ENCODE assay signal across 8 cellular contexts in genomic region chr10:46255696-46256355, GRCh38. TPM values are rescaled to one million over a fixed set of nuclear protein-coding genes. Genes with fewer than 3 reads are reported as not detected.
DNase-seq lines count a peak whose midpoint lies in the region; ATAC-seq and TF ChIP-seq lines count a peak whose summit lies in the region.

No MANE protein-coding gene starts in this region.

- H4K20me1 ChIP-seq in OCI-LY1 (ENCODE audit: insufficient read depth, low read length), result no peaks in the 10 kb centered on the region

- H3K36me3 ChIP-seq in OCI-LY1 (ENCODE audit: insufficient read depth, low read length), result peaks cover 17% of the 10 kb centered on the region
- no peaks in the 10 kb centered on the region for H3K36me3 ChIP-seq in cardiac muscle cell
- H3K36me3 ChIP-seq in sigmoid colon, result no peaks in the 10 kb centered on the region

- DNase-seq in CD1c-positive myeloid dendritic cell (ENCODE audit: extremely low spot score), result peak; percentile 70
- peak; percentile 52 for DNase-seq in GM20000 (ENCODE audit: low spot score)
- DNase-seq in activated naive CD4-positive, alpha-beta T cell treated with anti-CD3 and anti-CD28 coated beads for 36 hours, result peak; percentile 73
- peak; percentile 31 to 71 for DNase-seq in cardiac muscle cell (ENCODE audit: low read depth in 1 of 2, low spot score in 1 of 2)
- DNase-seq in sigmoid colon, result peak; percentile 75

- H3K4me3 ChIP-seq in OCI-LY1 (ENCODE audit: low read depth, low read length, poor library complexity, severe bottlenecking), result no peak overlapping the region
- H3K4me3 ChIP-seq in cardiac muscle cell, result no peak overlapping the region
- H3K4me3 ChIP-seq in sigmoid colon, result no peak overlapping the region

- H3K36me3 Mint-ChIP-seq in activated naive CD4-positive, alpha-beta T cell treated with anti-CD3 and anti-CD28 coated beads for 36 hours (ENCODE audit: low read depth), result peaks cover 5% of the 10 kb centered on the region

- peak overlapping the region; percentile 8 for H3K27ac Mint-ChIP-seq in activated naive CD4-positive, alpha-beta T cell treated with anti-CD3 and anti-CD28 coated beads for 36 hours

- no peaks in the 10 kb centered on the region for H3F3A ChIP-seq in OCI-LY1 (ENCODE audit: insufficient read depth, low read length)

- no peaks in the 10 kb centered on the region for H3K79me2 ChIP-seq in OCI-LY1 (ENCODE audit: insufficient read depth, low read length)

- peaks cover 28% of the 10 kb centered on the region for H3K4me1 Mint-ChIP-seq in activated naive CD4-positive, alpha-beta T cell treated with anti-CD3 and anti-CD28 coated beads for 36 hours (ENCODE audit: low read depth)

- H3K4me2 ChIP-seq in OCI-LY1 (ENCODE audit: low read length), result no peak overlapping the region

- H2AFZ ChIP-seq in OCI-LY1 (ENCODE audit: low read length), result no peak overlapping the region

- H3K4me3 Mint-ChIP-seq in activated naive CD4-positive, alpha-beta T cell treated with anti-CD3 and anti-CD28 coated beads for 36 hours, result no peak overlapping the region

- TF ChIP-seq POLR2A in sigmoid colon (IDR thresholded peaks at IDR 0.05), result no peak

- CTCF ChIA-PET in activated naive CD4-positive, alpha-beta T cell treated with anti-CD3 and anti-CD28 coated beads for 36 hours (lab: Charles Lee), result interaction anchor here (0.8 to 2.1 kb wide), 9 partner anchors 9 to 224 kb away, joined by 3 to 7 read pairs (median 3); partner anchors contain the start of gene ANTXRL

- H3K4me1 ChIP-seq in OCI-LY1 (ENCODE audit: insufficient read depth, low read length, severe bottlenecking) (no peaks in the 10 kb centered on the region), cardiac muscle cell (ENCODE audit: low read depth) (no peaks in the 10 kb centered on the region), sigmoid colon (no peaks in the 10 kb centered on the region)

- H3K27me3 ChIP-seq in OCI-LY1 (ENCODE audit: insufficient read depth, low read length) (no peaks in the 10 kb centered on the region), cardiac muscle cell (no peaks in the 10 kb centered on the region), sigmoid colon (no peaks in the 10 kb centered on the region)

- no peaks in the 10 kb centered on the region for H3K27me3 Mint-ChIP-seq in activated naive CD4-positive, alpha-beta T cell treated with anti-CD3 and anti-CD28 coated beads for 36 hours (ENCODE audit: low read depth)

- no peaks in the 10 kb centered on the region for H3K9me3 Mint-ChIP-seq in activated naive CD4-positive, alpha-beta T cell treated with anti-CD3 and anti-CD28 coated beads for 36 hours

- TF ChIP-seq CTCF in GM20000 (IDR thresholded peaks at IDR 0.05; ENCODE audit: extremely low read depth, missing control alignments), result peak; percentile 55
- TF ChIP-seq CTCF in OCI-LY1 (IDR thresholded peaks at IDR 0.05; ENCODE audit: low read length), result peak; percentile 64
- TF ChIP-seq CTCF in cardiac muscle cell (IDR thresholded peaks at IDR 0.05; ENCODE audit: low read depth, low read length), result peak; percentile 39
- no peak for TF ChIP-seq CTCF in sigmoid colon (IDR thresholded peaks at IDR 0.05)

- intact Hi-C loops in activated naive CD4-positive, alpha-beta T cell treated with anti-CD3 and anti-CD28 coated beads for 36 hours (cut with micrococcal nuclease), result loop anchor here (2.0 kb wide), 1 partner anchor 27 kb away; no protein-coding TSS in a partner anchor
- intact Hi-C loops in sigmoid colon (cut with DNase I), result no loop called here

- WGBS in sigmoid colon, 2 donors, result 38 to 44% methylated on average over 11 of the region's 11 CpGs

- H3K9me2 ChIP-seq in OCI-LY1 (ENCODE audit: low read depth, low read length), result no peaks in the 10 kb centered on the region

- H3K27ac ChIP-seq in OCI-LY1 (ENCODE audit: low read depth, low read length, poor library complexity, severe bottlenecking), result no peak overlapping the region
- no peak overlapping the region for H3K27ac ChIP-seq in cardiac muscle cell
- peak overlapping the region in 1 of 4 donors; percentile 32 for H3K27ac ChIP-seq in sigmoid colon

- ATAC-seq in HG03442 (IDR thresholded peaks at IDR 0.05; ENCODE audit: unreplicated experiment) (no peak), HG03175 (IDR thresholded peaks at IDR 0.05; ENCODE audit: unreplicated experiment) (no peak)

- H3K9me3 ChIP-seq in OCI-LY1 (ENCODE audit: low read length) (no peaks in the 10 kb centered on the region), cardiac muscle cell (ENCODE audit: low read depth) (no peaks in the 10 kb centered on the region), sigmoid colon (no peaks in the 10 kb centered on the region)

- TF ChIP-seq EP300 in sigmoid colon (IDR thresholded peaks at IDR 0.05), result no peak

- H3K9ac ChIP-seq in OCI-LY1 (ENCODE audit: low read length), result no peak overlapping the region

RNA-seq across cellular contexts. Expression of gene ANTXRL, which starts 31.0 kb away (rescaled TPM):
- total RNA-seq in activated naive CD4-positive, alpha-beta T cell treated with anti-CD3 and anti-CD28 coated beads for 36 hours, result not detected
- not detected in 2 replicates for total RNA-seq in cardiac muscle cell
- not detected in 2 replicates for polyA plus RNA-seq in cardiac muscle cell
- not detected for total RNA-seq in sigmoid colon
- polyA plus RNA-seq in sigmoid colon, result not detected

Comparison
In these comparisons a context has a peak if more than half of its experiments do, and no peak if none do; other contexts are left out.
1. CTCF ChIP-seq: peak in GM20000 (single experiment), OCI-LY1 (single experiment) and cardiac muscle cell (single experiment); none in sigmoid colon (0 of 4).
2. Peak in every context shown above with its lines, with median percentiles within 50 percentile points of each other: DNase-seq.